Comparison of ENCODE assay signal across 19 cellular contexts in genomic region chr12:116106870-116107269, GRCh38.
"Had no signal": no experiment of that assay in that cellular context is flagged by ENCODE, and none has a peak within 500 bp of the region (broad histone marks: within the 10 kb centered on the region; RNA-seq: fewer than 3 reads in every experiment).

No MANE protein-coding gene starts in this region.

- DNase-seq: activated CD4-positive, alpha-beta memory T cell treated with anti-CD3 and anti-CD28 coated beads for 36 hours; activated CD4-positive, alpha-beta T cell treated with anti-CD3 and anti-CD28 coated beads for 48 hours; activated naive CD4-positive, alpha-beta T cell treated with Interleukin-2 at 50 U/mL for 16 hours; activated T-cell treated with anti-CD3 and anti-CD28 coated beads, Interleukin-2, amount 50 U/mL, for 48 hours; cortex of kidney; foreskin melanocyte; hippocampal formation; kidney glomerular epithelial cell; left ventricle myocardium inferior; mammary epithelial cell; ovary; spleen; stimulated activated CD4-positive, alpha-beta T cell treated with anti-CD3 and anti-CD28 coated beads, Interleukin-4, amount 100 ng/mL, for 1 hour; stimulated activated naive CD4-positive, alpha-beta T cell treated with Interleukin-2 at 50 U/mL for 16 hours had no signal

- H3K27ac ChIP-seq: left ventricle myocardium inferior, ovary, prostate gland, spleen, thoracic aorta had no signal

- H3K4me3 Mint-ChIP-seq: activated CD4-positive, alpha-beta memory T cell treated with anti-CD3 and anti-CD28 coated beads for 36 hours; natural killer cell treated with Interleukin-12 subunit alpha and Interleukin-12 subunit beta and Interleukin-15 and Interleukin-18, amount 100 ng/mL, for 72 hours; T-helper 2 cell treated with Interferon-gamma antibody and Interleukin-4, amounts not matched to agents 5 μg/mL and 100 μg/mL, for 36 hours; type B pancreatic cell had no signal

- H3K9me3 ChIP-seq: left ventricle myocardium inferior, ovary, prostate gland, spleen, thoracic aorta had no signal

- H3K27me3 ChIP-seq: ovary, spleen had no signal

- ATAC-seq: natural killer cell treated with Interleukin-12 subunit alpha and Interleukin-12 subunit beta and Interleukin-15 and Interleukin-18, amount 100 ng/mL, for 72 hours had no signal

- H3K27ac Mint-ChIP-seq: activated CD4-positive, alpha-beta memory T cell treated with anti-CD3 and anti-CD28 coated beads for 36 hours; T-helper 2 cell treated with Interferon-gamma antibody and Interleukin-4, amounts not matched to agents 5 μg/mL and 100 μg/mL, for 36 hours; type B pancreatic cell had no signal

- H3K4me1 ChIP-seq: prostate gland had no signal

- H3K9me3 Mint-ChIP-seq: activated CD4-positive, alpha-beta memory T cell treated with anti-CD3 and anti-CD28 coated beads for 36 hours; natural killer cell treated with Interleukin-12 subunit alpha and Interleukin-12 subunit beta and Interleukin-15 and Interleukin-18, amount 100 ng/mL, for 72 hours; T-helper 2 cell treated with Interferon-gamma antibody and Interleukin-4, amounts not matched to agents 5 μg/mL and 100 μg/mL, for 36 hours had no signal

- H3K4me3 ChIP-seq: left ventricle myocardium inferior, ovary, prostate gland, spleen, thoracic aorta had no signal

- H3K27me3 Mint-ChIP-seq: activated CD4-positive, alpha-beta memory T cell treated with anti-CD3 and anti-CD28 coated beads for 36 hours; natural killer cell treated with Interleukin-12 subunit alpha and Interleukin-12 subunit beta and Interleukin-15 and Interleukin-18, amount 100 ng/mL, for 72 hours; type B pancreatic cell had no signal

- H3K36me3 ChIP-seq: ovary, prostate gland, thoracic aorta had no signal
